In genomic region chr16:58730724-58731370, GRCh38 we compare ENCODE assay signal across 1 cellular context.
TF ChIP-seq lines count a peak whose summit lies in the region.

No MANE protein-coding gene starts in this region.

TF ChIP-seq in HepG2, 621 proteins besides CTCF, POLR2A, EP300 and RAD21:
- TF ChIP-seq ARNTL (CRISPR knock-in tag; IDR thresholded peaks at IDR 0.05) (no peak), CEBPG (CRISPR knock-in tag; IDR thresholded peaks at IDR 0.05) (0 out of 2 replicates have a peak, but pooled peaks have one; percentile 20), ZBTB2 (CRISPR knock-in tag; IDR thresholded peaks at IDR 0.05; ENCODE audit: low read depth) (no peak), THAP9 (CRISPR knock-in tag; IDR thresholded peaks at IDR 0.05; ENCODE audit: borderline replicate concordance) (no peak), ZNF10 (CRISPR knock-in tag; IDR thresholded peaks at IDR 0.05; ENCODE audit: borderline replicate concordance, low read depth) (no peak), ZSCAN30 (CRISPR knock-in tag; IDR thresholded peaks at IDR 0.05) (no peak), MAF1 (CRISPR knock-in tag; IDR thresholded peaks at IDR 0.05; ENCODE audit: borderline replicate concordance) (0 out of 2 replicates have a peak, but pooled peaks have one; percentile 42), SP4 (CRISPR knock-in tag; IDR thresholded peaks at IDR 0.05) (no peak), CREM (IDR thresholded peaks at IDR 0.05) (no peak), CREM (CRISPR knock-in tag; IDR thresholded peaks at IDR 0.05) (no peak), ZNF577 (CRISPR knock-in tag; IDR thresholded peaks at IDR 0.05; ENCODE audit: borderline replicate concordance, low read depth) (no peak), ZNF788 (CRISPR knock-in tag; IDR thresholded peaks at IDR 0.05; ENCODE audit: borderline replicate concordance) (no peak), ZNF572 (CRISPR knock-in tag; IDR thresholded peaks at IDR 0.05) (no peak), TBL1XR1 (IDR thresholded peaks at IDR 0.05; ENCODE audit: borderline replicate concordance, low read length, partially characterized antibody) (no peak), ZNF672 (CRISPR knock-in tag; IDR thresholded peaks at IDR 0.05) (no peak), THAP8 (CRISPR knock-in tag; IDR thresholded peaks at IDR 0.05; ENCODE audit: borderline replicate concordance) (no peak), ZHX1 (CRISPR knock-in tag; IDR thresholded peaks at IDR 0.05; ENCODE audit: low read depth) (no peak), PAX8 (CRISPR knock-in tag; IDR thresholded peaks at IDR 0.05; ENCODE audit: borderline replicate concordance) (no peak), STAT6 (CRISPR knock-in tag; IDR thresholded peaks at IDR 0.05; ENCODE audit: borderline replicate concordance) (no peak), TP53 (CRISPR knock-in tag; conservative IDR thresholded peaks at IDR 0.05) (no peak), ZNF841 (CRISPR knock-in tag; IDR thresholded peaks at IDR 0.05; ENCODE audit: borderline replicate concordance) (no peak), ZBTB38 (CRISPR knock-in tag; IDR thresholded peaks at IDR 0.05) (0 out of 2 replicates have a peak, but pooled peaks have one; percentile 28), HNRNPL (IDR thresholded peaks at IDR 0.05; ENCODE audit: low read depth, low read length) (no peak), PHF5A (CRISPR knock-in tag; IDR thresholded peaks at IDR 0.05; ENCODE audit: low read depth, unreplicated experiment) (no peak), CENPX (CRISPR knock-in tag; IDR thresholded peaks at IDR 0.05) (no peak)
- TF ChIP-seq, protein P1, sequence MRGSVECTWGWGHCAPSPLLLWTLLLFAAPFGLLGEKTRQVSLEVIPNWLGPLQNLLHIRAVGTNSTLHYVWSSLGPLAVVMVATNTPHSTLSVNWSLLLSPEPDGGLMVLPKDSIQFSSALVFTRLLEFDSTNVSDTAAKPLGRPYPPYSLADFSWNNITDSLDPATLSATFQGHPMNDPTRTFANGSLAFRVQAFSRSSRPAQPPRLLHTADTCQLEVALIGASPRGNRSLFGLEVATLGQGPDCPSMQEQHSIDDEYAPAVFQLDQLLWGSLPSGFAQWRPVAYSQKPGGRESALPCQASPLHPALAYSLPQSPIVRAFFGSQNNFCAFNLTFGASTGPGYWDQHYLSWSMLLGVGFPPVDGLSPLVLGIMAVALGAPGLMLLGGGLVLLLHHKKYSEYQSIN (CRISPR knock-in tag; IDR thresholded peaks at IDR 0.05; ENCODE audit: borderline replicate concordance), result no peak
- TF ChIP-seq, protein P2, sequence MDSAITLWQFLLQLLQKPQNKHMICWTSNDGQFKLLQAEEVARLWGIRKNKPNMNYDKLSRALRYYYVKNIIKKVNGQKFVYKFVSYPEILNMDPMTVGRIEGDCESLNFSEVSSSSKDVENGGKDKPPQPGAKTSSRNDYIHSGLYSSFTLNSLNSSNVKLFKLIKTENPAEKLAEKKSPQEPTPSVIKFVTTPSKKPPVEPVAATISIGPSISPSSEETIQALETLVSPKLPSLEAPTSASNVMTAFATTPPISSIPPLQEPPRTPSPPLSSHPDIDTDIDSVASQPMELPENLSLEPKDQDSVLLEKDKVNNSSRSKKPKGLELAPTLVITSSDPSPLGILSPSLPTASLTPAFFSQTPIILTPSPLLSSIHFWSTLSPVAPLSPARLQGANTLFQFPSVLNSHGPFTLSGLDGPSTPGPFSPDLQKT (CRISPR knock-in tag; IDR thresholded peaks at IDR 0.05; ENCODE audit: borderline replicate concordance), result no peak
- TF ChIP-seq, protein P3, sequence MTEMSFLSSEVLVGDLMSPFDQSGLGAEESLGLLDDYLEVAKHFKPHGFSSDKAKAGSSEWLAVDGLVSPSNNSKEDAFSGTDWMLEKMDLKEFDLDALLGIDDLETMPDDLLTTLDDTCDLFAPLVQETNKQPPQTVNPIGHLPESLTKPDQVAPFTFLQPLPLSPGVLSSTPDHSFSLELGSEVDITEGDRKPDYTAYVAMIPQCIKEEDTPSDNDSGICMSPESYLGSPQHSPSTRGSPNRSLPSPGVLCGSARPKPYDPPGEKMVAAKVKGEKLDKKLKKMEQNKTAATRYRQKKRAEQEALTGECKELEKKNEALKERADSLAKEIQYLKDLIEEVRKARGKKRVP (CRISPR knock-in tag; IDR thresholded peaks at IDR 0.05), result 0 out of 4 replicates have a peak, but pooled peaks of 1 of the 2 experiments have one; percentile 1
TF ChIP-seq in HepG2: peak in this region for 4.
